ENCODE assay signal across 34 cellular contexts in the genomic region with DNA sequence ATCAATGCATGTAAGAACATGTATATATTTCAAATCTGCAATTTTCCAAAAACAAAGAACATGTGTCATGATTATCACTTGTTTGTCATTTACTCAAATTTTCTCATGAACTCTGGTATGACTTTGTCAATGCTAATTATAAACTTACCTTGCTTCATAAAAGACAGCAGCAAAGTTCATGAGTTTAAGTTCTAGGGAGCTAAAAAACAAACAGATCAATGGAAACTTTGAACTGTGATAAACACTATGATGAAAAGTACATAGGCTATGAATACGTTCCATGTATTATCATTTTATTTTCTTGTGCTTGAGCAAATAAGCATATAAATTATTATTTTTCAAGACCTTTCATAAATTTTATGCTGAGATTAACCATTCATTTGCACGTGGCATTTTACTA.
"Had no signal": no experiment of that assay in that cellular context is flagged by ENCODE, and none has a peak within 500 bp of the region (broad histone marks: within the 10 kb centered on the region; RNA-seq: fewer than 3 reads in every experiment).

No MANE protein-coding gene starts in this region.

- H3K9me3 ChIP-seq: adrenal gland, ascending aorta, body of pancreas, breast epithelium had no signal

- H3K27ac ChIP-seq: adrenal gland, ascending aorta, body of pancreas, brain microvascular endothelial cell, breast epithelium, cardiac muscle cell had no signal

- H3K27me3 ChIP-seq: adrenal gland, ascending aorta, body of pancreas, brain microvascular endothelial cell, breast epithelium, cardiac muscle cell had no signal

- H3K4me3 ChIP-seq: adrenal gland, ascending aorta, body of pancreas, breast epithelium, cardiac muscle cell had no signal

- ATAC-seq: activated naive CD4-positive, alpha-beta T cell treated with anti-CD3 and anti-CD28 coated beads, Interleukin-2, amount 50 U/mL, for 72 hours; activated naive CD8-positive, alpha-beta T cell treated with anti-CD3 and anti-CD28 coated beads, Interleukin-2, amount 50 U/mL, for 24 hours; activated T-cell treated with anti-CD3 and anti-CD28 coated beads, Interleukin-2, amount 50 U/mL, for 4 hours; activated T-cell treated with anti-CD3 and anti-CD28 coated beads, Interleukin-2, amount 50 U/mL, for 72 hours; activated T-helper 17 cell treated with anti-CD3 and anti-CD28 coated beads, Interleukin-2, amount 50 U/mL, for 72 hours; body of pancreas had no signal

- H3K4me1 ChIP-seq: adrenal gland, ascending aorta, body of pancreas, breast epithelium had no signal

- H3K36me3 ChIP-seq: adrenal gland, ascending aorta, brain microvascular endothelial cell, breast epithelium, cardiac muscle cell had no signal

- DNase-seq: activated effector memory CD4-positive, alpha-beta T cell treated with anti-CD3 and anti-CD28 coated beads, Interleukin-2, amount 50 U/mL, for 16 hours; activated effector memory CD4-positive, alpha-beta T cell treated with Interleukin-2 at 50 U/mL for 16 hours; activated gamma-delta T cell; activated gamma-delta T cell treated with Interleukin-2 at 50 U/mL for 16 hours; activated naive CD4-positive, alpha-beta T cell; activated naive CD4-positive, alpha-beta T cell treated with anti-CD3 and anti-CD28 coated beads for 36 hours; activated naive CD4-positive, alpha-beta T cell treated with anti-CD3 and anti-CD28 coated beads, Interleukin-2, amount 10 ng/mL, durations not matched to agents 7 days and 5 days; activated naive CD4-positive, alpha-beta T cell treated with anti-CD3 and anti-CD28 coated beads, Interleukin-2, amount 50 U/mL, for 16 hours; activated naive CD4-positive, alpha-beta T cell treated with Interleukin-2 at 50 U/mL for 16 hours; activated naive CD8-positive, alpha-beta T cell treated with anti-CD3 and anti-CD28 coated beads for 36 hours; activated naive CD8-positive, alpha-beta T cell treated with anti-CD3 and anti-CD28 coated beads, Interleukin-2, amount 10 ng/mL, durations not matched to agents 7 days and 5 days; activated naive CD8-positive, alpha-beta T cell treated with anti-CD3 and anti-CD28 coated beads, Interleukin-2, amount 50 U/mL, for 24 hours; activated T-cell treated with anti-CD3 and anti-CD28 coated beads, Interleukin-2, amount 50 U/mL, for 1 hour; activated T-cell treated with anti-CD3 and anti-CD28 coated beads, Interleukin-2, amount 50 U/mL, for 24 hours; activated T-cell treated with anti-CD3 and anti-CD28 coated beads, Interleukin-2, amount 50 U/mL, for 4 hours; activated T-cell treated with anti-CD3 and anti-CD28 coated beads, Interleukin-2, amount 50 U/mL, for 48 hours; activated T-cell treated with anti-CD3 and anti-CD28 coated beads, Interleukin-2, amount 50 U/mL, for 72 hours; adrenal gland; amniotic stem cell; amygdala; anterior cingulate cortex; aorta; body of pancreas; brain microvascular endothelial cell; caudate nucleus; central memory CD4-positive, alpha-beta T cell; cerebellar nuclear complex had no signal

- FAIRE-seq: astrocyte, bronchial epithelial cell had no signal
